Comparison of ENCODE assay signal across 8 cellular contexts in genomic region chrX:29662759-29663503, GRCh38.
DNase-seq lines count a peak whose midpoint lies in the region; ATAC-seq and TF ChIP-seq lines count a peak whose summit lies in the region.

No MANE protein-coding gene starts in this region.

- DNase-seq in DMS53 (lab: John Stamatoyannopoulos, UW) (peak; percentile 58), PC-3 (peak; percentile 95), glomerular visceral epithelial cell (ENCODE audit: extremely low spot score) (peak; percentile 83), NCI-H2227 treated with DMSO at 0.1 percent for 48 hours (lab: John Stamatoyannopoulos, UW) (no peak), retina (no peak), GM20000 (ENCODE audit: low spot score) (no peak), KBM-7 (no peak)

- intact Hi-C loops in PC-3 (cut with micrococcal nuclease) = loop anchor here (1.0 to 5.0 kb wide), 2 partner anchors 46 to 173 kb away; no protein-coding TSS in a partner anchor

- no peaks in the 10 kb centered on the region for H3K79me2 ChIP-seq in PC-3 (ENCODE audit: low read length)

- no peaks in the 10 kb centered on the region for H3K36me3 ChIP-seq in PC-3 (ENCODE audit: low read depth, low read length)

- no peak for TF ChIP-seq CTCF in PC-3 (conservative IDR thresholded peaks at IDR 0.05; ENCODE audit: low read depth, low read length)
- no peak for TF ChIP-seq CTCF in GM20000 (IDR thresholded peaks at IDR 0.05; ENCODE audit: extremely low read depth, missing control alignments)

- BruUV-seq in PC-3 (replicated peaks; lab: Mats Ljungman, UMichigan) = no TSS peak

- peak overlapping the region; percentile 88 for H3K9ac ChIP-seq in PC-3 (ENCODE audit: low read length)

- peak overlapping the region; percentile 56; the same call in 1 of the 2 replicates for H2AFZ ChIP-seq in PC-3 (ENCODE audit: low read length)

- no peaks in the 10 kb centered on the region for H3K9me2 ChIP-seq in PC-3 (replicated peaks; ENCODE audit: low read length)

- H3K4me2 ChIP-seq in PC-3 (ENCODE audit: low read length) = peak overlapping the region; percentile 82

- CTCF ChIA-PET in PC-3 (lab: Charles Lee) = interaction anchor here (0.5 kb wide), 1 partner anchor 1049 kb away, joined by 5 read pairs; no protein-coding TSS in a partner anchor

- POLR2A ChIA-PET in PC-3 (lab: Charles Lee; ENCODE audit: unreplicated experiment) = no interaction called here

- peaks cover 4% of the 10 kb centered on the region for H3F3A ChIP-seq in PC-3 (ENCODE audit: low read length, unreplicated experiment)

- in situ Hi-C loops in KBM-7 (cut with MboI; ENCODE audit: low pct_unique_long_range_greater_than_20kb, low sequenced_read_pairs) = no loop called here

- no peaks in the 10 kb centered on the region for H3K27me3 ChIP-seq in PC-3 (ENCODE audit: low read length)

- no peaks in the 10 kb centered on the region for H4K20me1 ChIP-seq in PC-3 (ENCODE audit: low read length)

- peak overlapping the region; percentile 100 for H3K27ac ChIP-seq in PC-3 (ENCODE audit: low read length)

- H3K4me3 ChIP-seq in PC-3 (ENCODE audit: low read length) = peak overlapping the region; percentile 45

- H3K9me3 ChIP-seq in PC-3 (ENCODE audit: low read length) = no peaks in the 10 kb centered on the region

- peaks cover 44% of the 10 kb centered on the region for H3K4me1 ChIP-seq in PC-3 (ENCODE audit: insufficient read depth, low read length)

- ATAC-seq in HG02588 (IDR thresholded peaks at IDR 0.05; ENCODE audit: unreplicated experiment) (peak; percentile 55), PC-3 (peak; percentile 84)

Comparison
In these comparisons a context has a peak if more than half of its experiments do, and no peak if none do; other contexts are left out.
1. DNase-seq: peak in DMS53 (single experiment), PC-3 (single experiment) and glomerular visceral epithelial cell (single experiment); none in NCI-H2227 treated with DMSO at 0.1 percent for 48 hours (single experiment), retina (single experiment), GM20000 (single experiment) and KBM-7 (single experiment).